In the genomic region with DNA sequence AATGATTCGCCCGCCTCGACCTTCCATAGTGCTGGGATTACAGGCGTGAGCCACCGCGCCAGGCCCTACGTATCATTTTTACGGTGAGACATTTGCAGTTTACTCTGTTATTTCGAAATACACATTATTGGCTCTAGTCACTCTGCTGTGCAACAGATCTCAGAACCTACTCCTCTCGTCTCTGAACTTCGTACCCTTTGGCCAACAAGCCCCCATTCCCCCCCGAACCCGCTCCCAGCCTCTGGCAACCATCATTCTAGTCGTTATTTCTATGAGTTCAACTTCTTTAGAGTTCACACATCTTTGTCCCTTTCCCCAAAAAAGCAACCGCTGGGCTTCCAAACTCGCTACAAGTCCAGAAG, we compare ENCODE assay signal across 8 cellular contexts. TPM values are rescaled to one million over a fixed set of nuclear protein-coding genes. Genes with fewer than 3 reads are reported as not detected.
DNase-seq lines count a peak whose midpoint lies in the region; ATAC-seq, FAIRE-seq and TF ChIP-seq lines count a peak whose summit lies in the region.

No MANE protein-coding gene starts in this region.

- peak overlapping the region; percentile 87 for H3K9ac ChIP-seq in NT2/D1 (ENCODE audit: insufficient read length, low read depth)

- H3K36me3 ChIP-seq in NT2/D1 (ENCODE audit: insufficient read depth, insufficient read length, low read length) (peaks cover 32% of the 10 kb centered on the region), bronchial epithelial cell (ENCODE audit: control insufficient read depth, insufficient read depth, low read length) (peaks cover 16% of the 10 kb centered on the region), stomach (peaks cover 19 to 36% (median 32%) of the 10 kb centered on the region in 4 donors)

- H3K9me3 ChIP-seq in NT2/D1 (ENCODE audit: insufficient read depth, low read length) (no peaks in the 10 kb centered on the region), stomach (no peaks in the 10 kb centered on the region)

- 2 to 5% (median 3%) methylated on average over 16 of the region's 16 CpGs for WGBS in stomach, 5 donors

- H3K27me3 ChIP-seq in NT2/D1 (ENCODE audit: insufficient read depth, insufficient read length): no peaks in the 10 kb centered on the region
- H3K27me3 ChIP-seq in bronchial epithelial cell (ENCODE audit: control insufficient read depth, insufficient read depth, low read length): no peaks in the 10 kb centered on the region
- H3K27me3 ChIP-seq in stomach: no peaks in the 10 kb centered on the region

- FAIRE-seq in bronchial epithelial cell (lab: Jason Lieb, UNC): no peak

- DNase-seq in activated T-cell treated with anti-CD3 and anti-CD28 coated beads, Interleukin-2, amount 50 U/mL, for 1 hour: peak; percentile 32
- DNase-seq in activated T-cell treated with anti-CD3 and anti-CD28 coated beads for 4 hours (no peak), NT2/D1 (ENCODE audit: low read depth, low spot score) (no peak), bronchial epithelial cell (ENCODE audit: low read depth) (peak; percentile 63), left kidney (ENCODE audit: low read depth, low spot score) (peak; percentile 49), stomach (peak; percentile 41), NCI-H345 (lab: John Stamatoyannopoulos, UW) (no peak)

- intact Hi-C loops in stomach (cut with DNase I; ENCODE audit: low total_unique reads): no loop called here

- TF ChIP-seq CTCF in bronchial epithelial cell (IDR thresholded peaks at IDR 0.05; ENCODE audit: insufficient read depth, low read length, severe bottlenecking) (no peak), stomach (IDR thresholded peaks at IDR 0.05) (no peak)

- no peak for TF ChIP-seq POLR2A in stomach (IDR thresholded peaks at IDR 0.05)

- TF ChIP-seq EP300 in stomach (IDR thresholded peaks at IDR 0.05): no peak

- H3K4me3 ChIP-seq in NT2/D1 (ENCODE audit: insufficient read length, low read depth): peak overlapping the region; percentile 74
- H3K4me3 ChIP-seq in bronchial epithelial cell (ENCODE audit: low read depth, low read length): peak overlapping the region; percentile 72
- peak overlapping the region; percentile 69 to 80 (median 78) for H3K4me3 ChIP-seq in stomach

- no peak for ATAC-seq in GM18519 (IDR thresholded peaks at IDR 0.05; ENCODE audit: low FRiP score, unreplicated experiment)

- H3K4me1 ChIP-seq in NT2/D1 (ENCODE audit: insufficient read depth, insufficient read length): no peaks in the 10 kb centered on the region
- H3K4me1 ChIP-seq in stomach: peaks cover 5 to 48% (median 35%) of the 10 kb centered on the region in 4 donors

- H3K27ac ChIP-seq in stomach: peak overlapping the region; percentile 77 to 94 (median 92)

RNA-seq across cellular contexts. Expression of gene PTGR1, which starts 0.7 kb away (rescaled TPM):
- total RNA-seq in bronchial epithelial cell (67.9 and 70.4 TPM in 2 replicates), stomach (100 to 1,000 TPM in 4 of 5 donors, 10 to 100 TPM in 1; 35.6 to 378 (median 145) TPM)
- 100 to 1,000 TPM in 1 of 3 donors, 10 to 100 TPM in 2; 31.1 to 222 (median 60.8) TPM for polyA plus RNA-seq in stomach

RNA-seq across cellular contexts. Expression of gene DNAJC25, which starts 32.4 kb away (rescaled TPM):
- total RNA-seq in bronchial epithelial cell (5.5 and 7.1 TPM in 2 replicates), stomach (10 to 100 TPM in 2 of 5 donors, 1 to 10 TPM in 2, not detected in 1; 1.3 to 44.0 (median 9.0) TPM)
- polyA plus RNA-seq in stomach: 1 to 10 TPM; 2.4 to 4.7 (median 4.3) TPM

Comparison
In these comparisons a context has a peak if more than half of its experiments do, and no peak if none do; other contexts are left out.
1. DNase-seq: peak in activated T-cell treated with anti-CD3 and anti-CD28 coated beads, Interleukin-2, amount 50 U/mL, for 1 hour (single experiment), bronchial epithelial cell (single experiment), left kidney (single experiment) and stomach (single experiment); none in activated T-cell treated with anti-CD3 and anti-CD28 coated beads for 4 hours (single experiment), NT2/D1 (single experiment) and NCI-H345 (single experiment).
2. Peak in every context shown above with its lines, with median percentiles within 50 percentile points of each other: H3K4me3 ChIP-seq.